3 cellular contexts compared by ENCODE assay signal in genomic region chr16:18347742-18348141, GRCh38. TPM values are rescaled to one million over a fixed set of nuclear protein-coding genes. Genes with fewer than 3 reads are reported as not detected.
"Had no signal": no experiment of that assay in that cellular context is flagged by ENCODE, and none has a peak within 500 bp of the region (broad histone marks: within the 10 kb centered on the region; RNA-seq: fewer than 3 reads in every experiment).

No MANE protein-coding gene starts in this region.

RNA-seq across cellular contexts. Expression of gene NPIPA8, which starts 11.2 kb away (rescaled TPM):
- total RNA-seq: activated CD4-positive, alpha-beta memory T cell treated with anti-CD3 and anti-CD28 coated beads, Interleukin-2, amount 10 ng/mL, durations not matched to agents 7 days and 5 days; PC-9; SK-MEL-5 had no signal
